Comparison of ENCODE assay signal across 1 cellular context in the genomic region with DNA sequence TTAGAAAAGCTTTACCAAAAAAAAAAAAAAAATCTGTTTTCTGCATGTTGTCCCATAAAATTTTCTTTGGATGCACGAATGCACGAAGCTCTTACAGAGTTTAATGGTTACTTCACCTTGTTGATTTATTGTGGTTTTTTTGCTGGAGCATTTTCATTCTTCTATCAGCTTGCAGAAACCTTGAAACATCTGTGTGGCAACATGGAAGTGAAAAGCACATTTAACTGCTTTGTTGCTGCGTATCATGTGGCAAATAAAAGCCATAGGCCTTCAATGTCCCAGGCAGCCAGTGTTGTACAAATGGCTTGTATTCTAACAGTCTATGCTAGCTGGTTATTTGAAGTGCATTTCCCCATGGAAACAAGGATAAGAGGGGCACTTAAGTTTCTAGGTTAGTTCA.
TF ChIP-seq lines count a peak whose summit lies in the region.

No MANE protein-coding gene starts in this region.

TF ChIP-seq in GM23338, 12 proteins besides CTCF, POLR2A, EP300 and RAD21 (continued from another document):
- TF ChIP-seq ZNF462 (CRISPR knock-in tag; IDR thresholded peaks at IDR 0.05) (no peak), ZNF331 (CRISPR knock-in tag; IDR thresholded peaks at IDR 0.05; ENCODE audit: low read depth) (no peak), CREB1 (CRISPR knock-in tag; IDR thresholded peaks at IDR 0.05; ENCODE audit: low read depth) (no peak), ETS1 (IDR thresholded peaks at IDR 0.05) (no peak), EZH2phosphoT487 (IDR thresholded peaks at IDR 0.05; ENCODE audit: unreplicated experiment) (no peak), NANOG (IDR thresholded peaks at IDR 0.05; ENCODE audit: borderline replicate concordance) (no peak), POLR2AphosphoS5 (IDR thresholded peaks at IDR 0.05; ENCODE audit: low read depth) (no peak), EZH2 (IDR thresholded peaks at IDR 0.05; ENCODE audit: low read depth, unreplicated experiment) (no peak), ZNF114 (CRISPR knock-in tag; IDR thresholded peaks at IDR 0.05) (no peak)
- TF ChIP-seq, protein P1, sequence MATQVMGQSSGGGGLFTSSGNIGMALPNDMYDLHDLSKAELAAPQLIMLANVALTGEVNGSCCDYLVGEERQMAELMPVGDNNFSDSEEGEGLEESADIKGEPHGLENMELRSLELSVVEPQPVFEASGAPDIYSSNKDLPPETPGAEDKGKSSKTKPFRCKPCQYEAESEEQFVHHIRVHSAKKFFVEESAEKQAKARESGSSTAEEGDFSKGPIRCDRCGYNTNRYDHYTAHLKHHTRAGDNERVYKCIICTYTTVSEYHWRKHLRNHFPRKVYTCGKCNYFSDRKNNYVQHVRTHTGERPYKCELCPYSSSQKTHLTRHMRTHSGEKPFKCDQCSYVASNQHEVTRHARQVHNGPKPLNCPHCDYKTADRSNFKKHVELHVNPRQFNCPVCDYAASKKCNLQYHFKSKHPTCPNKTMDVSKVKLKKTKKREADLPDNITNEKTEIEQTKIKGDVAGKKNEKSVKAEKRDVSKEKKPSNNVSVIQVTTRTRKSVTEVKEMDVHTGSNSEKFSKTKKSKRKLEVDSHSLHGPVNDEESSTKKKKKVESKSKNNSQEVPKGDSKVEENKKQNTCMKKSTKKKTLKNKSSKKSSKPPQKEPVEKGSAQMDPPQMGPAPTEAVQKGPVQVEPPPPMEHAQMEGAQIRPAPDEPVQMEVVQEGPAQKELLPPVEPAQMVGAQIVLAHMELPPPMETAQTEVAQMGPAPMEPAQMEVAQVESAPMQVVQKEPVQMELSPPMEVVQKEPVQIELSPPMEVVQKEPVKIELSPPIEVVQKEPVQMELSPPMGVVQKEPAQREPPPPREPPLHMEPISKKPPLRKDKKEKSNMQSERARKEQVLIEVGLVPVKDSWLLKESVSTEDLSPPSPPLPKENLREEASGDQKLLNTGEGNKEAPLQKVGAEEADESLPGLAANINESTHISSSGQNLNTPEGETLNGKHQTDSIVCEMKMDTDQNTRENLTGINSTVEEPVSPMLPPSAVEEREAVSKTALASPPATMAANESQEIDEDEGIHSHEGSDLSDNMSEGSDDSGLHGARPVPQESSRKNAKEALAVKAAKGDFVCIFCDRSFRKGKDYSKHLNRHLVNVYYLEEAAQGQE (IDR thresholded peaks at IDR 0.05; ENCODE audit: unreplicated experiment): no peak
